ENCODE assay signal across 9 cellular contexts in the genomic region with DNA sequence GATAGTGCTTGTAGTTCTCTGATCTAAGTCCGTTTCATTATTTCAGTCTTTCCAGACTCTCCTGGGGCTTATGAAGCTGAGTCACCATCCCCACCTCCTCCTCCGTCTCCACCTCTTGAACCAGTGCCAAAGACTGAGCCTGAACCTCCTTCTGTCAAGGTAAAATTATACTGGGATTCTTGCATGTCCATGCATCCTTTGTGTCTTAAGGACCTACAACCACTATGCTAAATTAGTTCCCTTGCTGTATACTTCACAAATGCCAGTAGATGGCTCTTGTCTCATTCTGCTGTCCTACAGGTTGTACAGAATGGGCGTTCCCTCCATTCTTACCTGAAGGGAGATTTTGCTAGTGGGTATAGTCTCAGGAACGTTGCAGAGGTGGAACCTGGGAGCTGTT. TPM values are rescaled to one million over a fixed set of nuclear protein-coding genes. Genes with fewer than 3 reads are reported as not detected.
A peak's percentile ranks its signal among the peaks of the same experiment; 100 is the strongest.
DNase-seq lines count a peak whose midpoint lies in the region; ATAC-seq and TF ChIP-seq lines count a peak whose summit lies in the region.
"Had no signal": no experiment of that assay in that cellular context is flagged by ENCODE, and none has a peak within 500 bp of the region (broad histone marks: within the 10 kb centered on the region; RNA-seq: fewer than 3 reads in every experiment).

No MANE protein-coding gene starts in this region.

- H3K27me3 Mint-ChIP-seq in GM23338 (ENCODE audit: insufficient read depth, low read depth, poor library complexity), result no peaks in the 10 kb centered on the region

- no peaks in the 10 kb centered on the region for H3K9me2 ChIP-seq in GM23338 (ENCODE audit: insufficient read depth)

- H3K4me2 ChIP-seq in GM23338, result no peak overlapping the region

- no peak overlapping the region for H3K27ac ChIP-seq in GM23338 (ENCODE audit: low read depth)
- H3K27ac ChIP-seq in foreskin keratinocyte, result no peak overlapping the region
- H3K27ac ChIP-seq in gastrocnemius medialis, result no peak overlapping the region
- no peak overlapping the region for H3K27ac ChIP-seq in aorta (ENCODE audit: low read depth in 1 of 2, low read length in 2 of 2)
- no peak overlapping the region for H3K27ac ChIP-seq in vagina

- ATAC-seq in GM23338, result peak; percentile 27; the same call in 1 of the 3 replicates
- ATAC-seq in foreskin keratinocyte, result peak; percentile 76
- peak; percentile 75 to 81 for ATAC-seq in gastrocnemius medialis
- no peak for ATAC-seq in aorta (ENCODE audit: low FRiP score)
- no peak for ATAC-seq in GM18505 (IDR thresholded peaks at IDR 0.05; ENCODE audit: unreplicated experiment)

- no peak overlapping the region for H3K4me3 ChIP-seq in GM23338
- H3K4me3 ChIP-seq in gastrocnemius medialis, result no peak overlapping the region
- no peak overlapping the region for H3K4me3 ChIP-seq in aorta (ENCODE audit: low read length in 2 of 2)
- H3K4me3 ChIP-seq in vagina, result no peak overlapping the region

- TF ChIP-seq POLR2A in gastrocnemius medialis (IDR thresholded peaks at IDR 0.05) (no peak), vagina (IDR thresholded peaks at IDR 0.05) (no peak), GM18505 (IDR thresholded peaks at IDR 0.05; ENCODE audit: borderline replicate concordance, extremely low read depth, insufficient read depth, insufficient read length) (no peak)

- in situ Hi-C loops in gastrocnemius medialis (cut with MboI; ENCODE audit: low sequenced_read_pairs in 4 of 4), result no loop called here

- no peaks in the 10 kb centered on the region for H3K4me1 ChIP-seq in GM23338 (ENCODE audit: insufficient read depth)
- H3K4me1 ChIP-seq in foreskin keratinocyte, result peaks cover 39% of the 10 kb centered on the region
- no peaks in the 10 kb centered on the region for H3K4me1 ChIP-seq in gastrocnemius medialis
- H3K4me1 ChIP-seq in aorta (ENCODE audit: control insufficient read depth in 1 of 2, insufficient read depth in 2 of 2, low read length in 2 of 2), result peaks cover 0 to 2% of the 10 kb centered on the region in 2 donors
- H3K4me1 ChIP-seq in vagina, result no peaks in the 10 kb centered on the region

- DNase-seq in GM23338 (ENCODE audit: low spot score), result peak; percentile 4
- DNase-seq in RKO (ENCODE audit: low spot score), result peak; percentile 18
- peak; percentile 86 to 94 for DNase-seq in foreskin keratinocyte
- DNase-seq in gastrocnemius medialis, result no peak
- DNase-seq in dedifferentiated amniotic fluid mesenchymal stem cell (ENCODE audit: extremely low spot score), result no peak
- DNase-seq in aorta, result no peak
- no peak for DNase-seq in vagina (ENCODE audit: extremely low spot score in 2 of 2)
- DNase-seq: activated CD4-positive, CD25-positive, alpha-beta regulatory T cell had no signal

- WGBS in aorta, 2 donors, result 33 to 34% methylated on average over 4 of the region's 4 CpGs

- no peaks in the 10 kb centered on the region for H3F3A ChIP-seq in GM23338 (replicated peaks; ENCODE audit: low read depth)

- intact Hi-C loops in gastrocnemius medialis (cut with DNase I; ENCODE audit: low total_unique reads) (loop anchor here (1.0 kb wide), 1 partner anchor 92 kb away; no protein-coding TSS in a partner anchor), aorta (cut with DNase I) (loop anchor here in 1 of 2 donors (10.0 kb wide), 1 partner anchor 90 kb away; no protein-coding TSS in a partner anchor), vagina (cut with DNase I) (loop anchor here (10.0 kb wide), 1 partner anchor 90 kb away; no protein-coding TSS in a partner anchor)

- no peaks in the 10 kb centered on the region; the same call in none of the 2 replicates for H3K36me3 ChIP-seq in GM23338 (ENCODE audit: insufficient read depth)
- H3K36me3 ChIP-seq in gastrocnemius medialis, result peaks cover 0 to 7% of the 10 kb centered on the region in 2 donors
- no peaks in the 10 kb centered on the region for H3K36me3 ChIP-seq in aorta (ENCODE audit: control insufficient read depth in 1 of 2, insufficient read depth in 2 of 2, low read length in 1 of 2)
- H3K36me3 ChIP-seq in vagina, result peaks cover 0 to 19% of the 10 kb centered on the region in 2 donors

- H3K27me3 ChIP-seq in GM23338 (ENCODE audit: insufficient read depth), result no peaks in the 10 kb centered on the region
- H3K27me3 ChIP-seq in foreskin keratinocyte, result no peaks in the 10 kb centered on the region
- no peaks in the 10 kb centered on the region for H3K27me3 ChIP-seq in gastrocnemius medialis
- H3K27me3 ChIP-seq in aorta (ENCODE audit: control insufficient read depth in 1 of 2, insufficient read depth in 2 of 2, low read length in 1 of 2), result no peaks in the 10 kb centered on the region
- no peaks in the 10 kb centered on the region for H3K27me3 ChIP-seq in vagina

- no peak overlapping the region for H2AFZ ChIP-seq in GM23338

- no peak overlapping the region for H3K4me3 Mint-ChIP-seq in GM23338

- H3K9me3 Mint-ChIP-seq in GM23338, result no peaks in the 10 kb centered on the region

- no peaks in the 10 kb centered on the region for H3K79me2 ChIP-seq in GM23338 (replicated peaks; ENCODE audit: insufficient read depth)

- H4K20me1 ChIP-seq in GM23338 (replicated peaks; ENCODE audit: insufficient read depth), result 0 out of 2 replicates have a peak, but pooled peaks cover 3% of the 10 kb centered on the region

- H3K36me3 Mint-ChIP-seq in GM23338 (ENCODE audit: low read depth), result peaks cover 16% of the 10 kb centered on the region

- H3K4me1 Mint-ChIP-seq in GM23338, result no peaks in the 10 kb centered on the region

- no peaks in the 10 kb centered on the region for H3K9me3 ChIP-seq in gastrocnemius medialis
- no peaks in the 10 kb centered on the region for H3K9me3 ChIP-seq in aorta (ENCODE audit: control insufficient read depth, low read length)
- H3K9me3 ChIP-seq in vagina, result no peaks in the 10 kb centered on the region

- no peak overlapping the region for H3K27ac Mint-ChIP-seq in GM23338

- TF ChIP-seq CTCF in GM23338 (conservative IDR thresholded peaks at IDR 0.05; ENCODE audit: low read depth in 2 of 2) (peak in 1 of 2 experiments; percentile 45; a peak in 3 of 4 replicates), foreskin keratinocyte (conservative IDR thresholded peaks at IDR 0.05) (peak; percentile 68), gastrocnemius medialis (IDR thresholded peaks at IDR 0.05 in 4 of 5, conservative IDR thresholded peaks at IDR 0.05 in 1 of 5) (peak in 1 of 5 experiments; percentile 10), vagina (IDR thresholded peaks at IDR 0.05) (peak in 1 of 3 experiments; percentile 25)

TF ChIP-seq in GM23338, 12 proteins besides CTCF, POLR2A, EP300 and RAD21 (continues in another document):
- TF ChIP-seq, protein P1, sequence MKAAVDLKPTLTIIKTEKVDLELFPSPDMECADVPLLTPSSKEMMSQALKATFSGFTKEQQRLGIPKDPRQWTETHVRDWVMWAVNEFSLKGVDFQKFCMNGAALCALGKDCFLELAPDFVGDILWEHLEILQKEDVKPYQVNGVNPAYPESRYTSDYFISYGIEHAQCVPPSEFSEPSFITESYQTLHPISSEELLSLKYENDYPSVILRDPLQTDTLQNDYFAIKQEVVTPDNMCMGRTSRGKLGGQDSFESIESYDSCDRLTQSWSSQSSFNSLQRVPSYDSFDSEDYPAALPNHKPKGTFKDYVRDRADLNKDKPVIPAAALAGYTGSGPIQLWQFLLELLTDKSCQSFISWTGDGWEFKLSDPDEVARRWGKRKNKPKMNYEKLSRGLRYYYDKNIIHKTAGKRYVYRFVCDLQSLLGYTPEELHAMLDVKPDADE (IDR thresholded peaks at IDR 0.05), result no peak
- TF ChIP-seq JUNB (IDR thresholded peaks at IDR 0.05; ENCODE audit: unreplicated experiment), result no peak
- no peak for TF ChIP-seq POLR2AphosphoS5 (IDR thresholded peaks at IDR 0.05; ENCODE audit: low read depth)
- TF ChIP-seq, protein P2, sequence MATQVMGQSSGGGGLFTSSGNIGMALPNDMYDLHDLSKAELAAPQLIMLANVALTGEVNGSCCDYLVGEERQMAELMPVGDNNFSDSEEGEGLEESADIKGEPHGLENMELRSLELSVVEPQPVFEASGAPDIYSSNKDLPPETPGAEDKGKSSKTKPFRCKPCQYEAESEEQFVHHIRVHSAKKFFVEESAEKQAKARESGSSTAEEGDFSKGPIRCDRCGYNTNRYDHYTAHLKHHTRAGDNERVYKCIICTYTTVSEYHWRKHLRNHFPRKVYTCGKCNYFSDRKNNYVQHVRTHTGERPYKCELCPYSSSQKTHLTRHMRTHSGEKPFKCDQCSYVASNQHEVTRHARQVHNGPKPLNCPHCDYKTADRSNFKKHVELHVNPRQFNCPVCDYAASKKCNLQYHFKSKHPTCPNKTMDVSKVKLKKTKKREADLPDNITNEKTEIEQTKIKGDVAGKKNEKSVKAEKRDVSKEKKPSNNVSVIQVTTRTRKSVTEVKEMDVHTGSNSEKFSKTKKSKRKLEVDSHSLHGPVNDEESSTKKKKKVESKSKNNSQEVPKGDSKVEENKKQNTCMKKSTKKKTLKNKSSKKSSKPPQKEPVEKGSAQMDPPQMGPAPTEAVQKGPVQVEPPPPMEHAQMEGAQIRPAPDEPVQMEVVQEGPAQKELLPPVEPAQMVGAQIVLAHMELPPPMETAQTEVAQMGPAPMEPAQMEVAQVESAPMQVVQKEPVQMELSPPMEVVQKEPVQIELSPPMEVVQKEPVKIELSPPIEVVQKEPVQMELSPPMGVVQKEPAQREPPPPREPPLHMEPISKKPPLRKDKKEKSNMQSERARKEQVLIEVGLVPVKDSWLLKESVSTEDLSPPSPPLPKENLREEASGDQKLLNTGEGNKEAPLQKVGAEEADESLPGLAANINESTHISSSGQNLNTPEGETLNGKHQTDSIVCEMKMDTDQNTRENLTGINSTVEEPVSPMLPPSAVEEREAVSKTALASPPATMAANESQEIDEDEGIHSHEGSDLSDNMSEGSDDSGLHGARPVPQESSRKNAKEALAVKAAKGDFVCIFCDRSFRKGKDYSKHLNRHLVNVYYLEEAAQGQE (IDR thresholded peaks at IDR 0.05; ENCODE audit: unreplicated experiment), result no peak
- TF ChIP-seq STAT1 (IDR thresholded peaks at IDR 0.05; ENCODE audit: unreplicated experiment), result no peak
- TF ChIP-seq ZNF114 (CRISPR knock-in tag; IDR thresholded peaks at IDR 0.05), result no peak
- no peak for TF ChIP-seq ZNF331 (CRISPR knock-in tag; IDR thresholded peaks at IDR 0.05; ENCODE audit: low read depth)
- TF ChIP-seq EZH2phosphoT487 (IDR thresholded peaks at IDR 0.05; ENCODE audit: unreplicated experiment), result no peak
- no peak for TF ChIP-seq NANOG (IDR thresholded peaks at IDR 0.05; ENCODE audit: borderline replicate concordance)
- no peak for TF ChIP-seq CREB1 (CRISPR knock-in tag; IDR thresholded peaks at IDR 0.05; ENCODE audit: low read depth)

RNA-seq across cellular contexts. Expression of a gene that starts 42.2 kb away (rescaled TPM):
- 17.6 and 21.9 TPM in 2 replicates for total RNA-seq in GM23338 (2014; rRNA removed; shearing (Covaris generic))
- polyA plus RNA-seq in GM23338 (2016; fragmentation: Nextera tagmentation; extraction: Ambion mirVana), result 40.9 and 50.1 TPM in 2 replicates
- 21.2 and 22.7 TPM in 2 replicates for total RNA-seq in foreskin keratinocyte
- polyA plus RNA-seq in foreskin keratinocyte, result 8.5 and 10.9 TPM in 2 replicates
- 1 to 10 TPM; 4.6 to 6.4 (median 5.8) TPM for total RNA-seq in gastrocnemius medialis
- total RNA-seq in aorta, result 10 to 100 TPM; 12.4 to 19.0 TPM
- 10 to 100 TPM in 1 of 2 donors, 1 to 10 TPM in 1; 3.9 to 10.4 TPM for polyA plus RNA-seq in aorta
- total RNA-seq in vagina, result 13.5 TPM

Comparison
In these comparisons a context has a peak if more than half of its experiments do, and no peak if none do; other contexts are left out.
1. ATAC-seq: peak in GM23338 (single experiment), foreskin keratinocyte (single experiment) and gastrocnemius medialis (2 of 2); none in aorta (single experiment) and GM18505 (single experiment).
2. DNase-seq: peak in GM23338 (single experiment), RKO (single experiment) and foreskin keratinocyte (2 of 2); none in gastrocnemius medialis (0 of 2), dedifferentiated amniotic fluid mesenchymal stem cell (single experiment), aorta (0 of 2) and vagina (0 of 2).